23 cellular contexts compared by ENCODE assay signal in the genomic region with DNA sequence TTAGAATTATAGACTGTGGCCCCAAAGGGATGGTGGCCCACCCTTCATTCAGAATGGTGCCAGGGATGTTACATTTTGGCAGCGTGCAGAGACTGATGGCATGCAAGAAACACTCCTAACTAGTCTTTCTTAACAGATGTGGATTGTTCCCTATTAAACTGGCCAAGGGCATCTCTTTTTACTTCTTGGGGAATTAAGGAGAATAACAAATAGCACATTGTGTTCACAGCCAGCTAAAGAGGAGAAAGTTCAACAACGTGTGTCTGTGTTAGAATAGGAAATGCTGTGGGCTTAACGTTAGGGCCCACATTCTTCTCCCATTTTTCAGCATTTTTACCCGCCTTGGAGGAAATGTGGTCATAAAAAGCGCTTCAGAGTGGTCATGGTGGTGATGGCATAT.
DNase-seq lines count a peak whose midpoint lies in the region; ATAC-seq and TF ChIP-seq lines count a peak whose summit lies in the region.
"Had no signal": no experiment of that assay in that cellular context is flagged by ENCODE, and none has a peak within 500 bp of the region (broad histone marks: within the 10 kb centered on the region; RNA-seq: fewer than 3 reads in every experiment).

No MANE protein-coding gene starts in this region.

- H3K36me3 ChIP-seq in left ventricle myocardium inferior, result no peaks in the 10 kb centered on the region
- H3K36me3 ChIP-seq: BLaER1 treated with 17β-estradiol and CSF1 and Interleukin-3, amounts not matched to agents 10 nM and 100 nM had no signal

- no peak overlapping the region for H3K27ac Mint-ChIP-seq in natural killer cell treated with Interleukin-12 subunit alpha and Interleukin-12 subunit beta and Interleukin-15 and Interleukin-18, amount 100 ng/mL, for 72 hours
- H3K27ac Mint-ChIP-seq: B cell; CD4-positive, alpha-beta T cell; CD8-positive, alpha-beta T cell had no signal

- intact Hi-C loops in left ventricle myocardium inferior (cut with micrococcal nuclease), result no loop called here

- H3K4me1 Mint-ChIP-seq in natural killer cell treated with Interleukin-12 subunit alpha and Interleukin-12 subunit beta and Interleukin-15 and Interleukin-18, amount 100 ng/mL, for 72 hours (ENCODE audit: low read depth in 2 of 2), result no peaks in the 10 kb centered on the region
- H3K4me1 Mint-ChIP-seq: B cell had no signal

- no peaks in the 10 kb centered on the region for H3K9me3 ChIP-seq in left ventricle myocardium inferior (replicated peaks)
- H3K9me3 ChIP-seq: A549; BLaER1 treated with 17β-estradiol and CSF1 and Interleukin-3, amounts not matched to agents 10 nM and 100 nM had no signal

- H3K4me3 ChIP-seq in left ventricle myocardium inferior, result no peak overlapping the region
- H3K4me3 ChIP-seq: A549; BLaER1 treated with 17β-estradiol and CSF1 and Interleukin-3, amounts not matched to agents 10 nM and 100 nM had no signal

- peaks cover 8% of the 10 kb centered on the region for H3K9me3 Mint-ChIP-seq in natural killer cell treated with Interleukin-12 subunit alpha and Interleukin-12 subunit beta and Interleukin-15 and Interleukin-18, amount 100 ng/mL, for 72 hours
- H3K9me3 Mint-ChIP-seq: CD8-positive, alpha-beta T cell had no signal

- in situ Hi-C loops in SK-MEL-5 (cut with HindIII; ENCODE audit: low pct_unique_long_range_greater_than_20kb, low sequenced_read_pairs), result no loop called here

- ATAC-seq in GM21723 (IDR thresholded peaks at IDR 0.05; ENCODE audit: unreplicated experiment), result no peak
- no peak for ATAC-seq in natural killer cell treated with Interleukin-12 subunit alpha and Interleukin-12 subunit beta and Interleukin-15 and Interleukin-18, amount 100 ng/mL, for 72 hours
- ATAC-seq: A549; CD8-positive, alpha-beta T cell had no signal

- H3K36me3 Mint-ChIP-seq in natural killer cell treated with Interleukin-12 subunit alpha and Interleukin-12 subunit beta and Interleukin-15 and Interleukin-18, amount 100 ng/mL, for 72 hours, result no peaks in the 10 kb centered on the region
- H3K36me3 Mint-ChIP-seq: CD8-positive, alpha-beta T cell had no signal

- no peak overlapping the region for H3K4me3 Mint-ChIP-seq in natural killer cell treated with Interleukin-12 subunit alpha and Interleukin-12 subunit beta and Interleukin-15 and Interleukin-18, amount 100 ng/mL, for 72 hours
- H3K4me3 Mint-ChIP-seq: B cell; CD4-positive, alpha-beta T cell; CD8-positive, alpha-beta T cell had no signal

- H3K4me1 ChIP-seq in left ventricle myocardium inferior, result no peaks in the 10 kb centered on the region
- H3K4me1 ChIP-seq: A549 had no signal

- TF ChIP-seq CTCF in left ventricle myocardium inferior (IDR thresholded peaks at IDR 0.05; ENCODE audit: borderline replicate concordance), result no peak

- H3K27ac ChIP-seq in left ventricle myocardium inferior (replicated peaks), result no peak overlapping the region
- H3K27ac ChIP-seq: 22Rv1; A549; BLaER1 treated with 17β-estradiol and CSF1 and Interleukin-3, amounts not matched to agents 10 nM and 100 nM; C4-2B had no signal

- peak; percentile 82 for DNase-seq in COLO829 (ENCODE audit: low spot score)
- peak; percentile 5 for DNase-seq in HT1080 (ENCODE audit: low read depth)
- DNase-seq in SK-MEL-5 (ENCODE audit: low read depth, low spot score), result peak; percentile 90
- peak; percentile 99 for DNase-seq in foreskin melanocyte
- no peak for DNase-seq in natural killer cell treated with Interleukin-12 subunit alpha and Interleukin-12 subunit beta and Interleukin-15 and Interleukin-18, amount 100 ng/mL, for 72 hours (ENCODE audit: low spot score)
- no peak for DNase-seq in NCI-H526 treated with DMSO at 0.1 percent for 48 hours (lab: John Stamatoyannopoulos, UW)
- no peak for DNase-seq in left ventricle myocardium inferior
- DNase-seq: AML-193; CD4-positive, alpha-beta T cell; CD8-positive, alpha-beta T cell; COR-L47; DMS 273 treated with DMSO at 0.1 percent for 48 hours; DMS153; DMS53; DMS79; DND-41; GF-D8 had no signal

- H3K27me3 ChIP-seq in left ventricle myocardium inferior (ENCODE audit: low read depth), result no peaks in the 10 kb centered on the region
- H3K27me3 ChIP-seq: BLaER1 treated with 17β-estradiol and CSF1 and Interleukin-3, amounts not matched to agents 10 nM and 100 nM had no signal

- H3K27me3 Mint-ChIP-seq in natural killer cell treated with Interleukin-12 subunit alpha and Interleukin-12 subunit beta and Interleukin-15 and Interleukin-18, amount 100 ng/mL, for 72 hours, result no peaks in the 10 kb centered on the region
- H3K27me3 Mint-ChIP-seq: B cell; CD4-positive, alpha-beta T cell had no signal

Comparison
In these comparisons a context has a peak if more than half of its experiments do, and no peak if none do; other contexts are left out.
1. DNase-seq: peak in COLO829 (single experiment), HT1080 (single experiment), SK-MEL-5 (single experiment) and foreskin melanocyte (single experiment); none in natural killer cell treated with Interleukin-12 subunit alpha and Interleukin-12 subunit beta and Interleukin-15 and Interleukin-18, amount 100 ng/mL, for 72 hours (single experiment), NCI-H526 treated with DMSO at 0.1 percent for 48 hours (single experiment) and left ventricle myocardium inferior (single experiment).